In genomic region chr9:12699529-12699928, GRCh38 we compare ENCODE assay signal across 15 cellular contexts. TPM values are rescaled to one million over a fixed set of nuclear protein-coding genes. Genes with fewer than 3 reads are reported as not detected.
A peak's percentile ranks its signal among the peaks of the same experiment; 100 is the strongest.
DNase-seq lines count a peak whose midpoint lies in the region; ATAC-seq, FAIRE-seq and TF ChIP-seq lines count a peak whose summit lies in the region.
"Had no signal": no experiment of that assay in that cellular context is flagged by ENCODE, and none has a peak within 500 bp of the region (broad histone marks: within the 10 kb centered on the region; RNA-seq: fewer than 3 reads in every experiment).

No MANE protein-coding gene starts in this region.

- H3K4me2 ChIP-seq in smooth muscle cell, result peak overlapping the region; percentile 79

- H2AFZ ChIP-seq in smooth muscle cell (ENCODE audit: low read depth), result no peak overlapping the region
- H2AFZ ChIP-seq: parathyroid adenoma had no signal

- H3K4me1 ChIP-seq in cardiac muscle cell (ENCODE audit: low read depth), result peaks cover 14% of the 10 kb centered on the region
- no peaks in the 10 kb centered on the region for H3K4me1 ChIP-seq in right atrium auricular region
- H3K4me1 ChIP-seq in smooth muscle cell (ENCODE audit: low read depth), result no peaks in the 10 kb centered on the region
- H3K4me1 ChIP-seq: parathyroid adenoma had no signal

- no peaks in the 10 kb centered on the region for H3K79me2 ChIP-seq in smooth muscle cell (ENCODE audit: low read depth)
- H3K79me2 ChIP-seq: parathyroid adenoma had no signal

- no peak overlapping the region for H3K27ac ChIP-seq in cardiac muscle cell
- H3K27ac ChIP-seq in right atrium auricular region, result no peak overlapping the region
- H3K27ac ChIP-seq in smooth muscle cell (ENCODE audit: low read depth), result peak overlapping the region; percentile 77
- H3K27ac ChIP-seq: lower lobe of right lung, parathyroid adenoma had no signal

- peaks cover 9% of the 10 kb centered on the region for H3F3A ChIP-seq in smooth muscle cell (ENCODE audit: low read depth)

- DNase-seq in cardiac muscle cell (ENCODE audit: low read depth in 1 of 2, low spot score in 1 of 2), result peak; percentile 8 to 79
- no peak for DNase-seq in right atrium auricular region (ENCODE audit: low spot score)
- peak; percentile 57 for DNase-seq in fibroblast of the aortic adventitia (ENCODE audit: low read depth)
- DNase-seq in smooth muscle cell (lab: John Stamatoyannopoulos, UW; ENCODE audit: unreplicated experiment), result no peak
- no peak for DNase-seq in GM12891 (ENCODE audit: insufficient read length, low spot score)
- DNase-seq in retina, result no peak
- DNase-seq: DND-41; GOT3; lower lobe of right lung; NCI-H1048; stimulated activated CD4-positive, alpha-beta T cell treated with anti-CD3 and anti-CD28 coated beads, Interleukin-4, amount 100 ng/mL, for 1 hour had no signal

- no peak for FAIRE-seq in GM12891 (lab: Jason Lieb, UNC)

- no peak overlapping the region for H3K9ac ChIP-seq in smooth muscle cell (ENCODE audit: low read depth)
- H3K9ac ChIP-seq: parathyroid adenoma had no signal

- H3K9me3 ChIP-seq in cardiac muscle cell (ENCODE audit: low read depth) (no peaks in the 10 kb centered on the region), right atrium auricular region (no peaks in the 10 kb centered on the region), smooth muscle cell (replicated peaks; ENCODE audit: low read depth) (no peaks in the 10 kb centered on the region)
- H3K9me3 ChIP-seq: lower lobe of right lung had no signal

- H4K20me1 ChIP-seq in smooth muscle cell (ENCODE audit: low read depth), result no peaks in the 10 kb centered on the region

- TF ChIP-seq CTCF in cardiac muscle cell (IDR thresholded peaks at IDR 0.05; ENCODE audit: low read depth, low read length) (peak; percentile 56), right atrium auricular region (IDR thresholded peaks at IDR 0.05) (no peak), WI38 (IDR thresholded peaks at IDR 0.05; ENCODE audit: low read depth, low read length) (0 out of 2 replicates have a peak, but pooled peaks have one; percentile 16), fibroblast of the aortic adventitia (IDR thresholded peaks at IDR 0.05; ENCODE audit: insufficient read depth, low read length) (peak; percentile 58), smooth muscle cell (IDR thresholded peaks at IDR 0.05; ENCODE audit: borderline replicate concordance, insufficient read depth, poor library complexity, severe bottlenecking) (peak; percentile 27)

- no peak for ATAC-seq in GM21360 (IDR thresholded peaks at IDR 0.05; ENCODE audit: unreplicated experiment)
- ATAC-seq: lower lobe of right lung; stimulated activated memory B cell treated with anti-CD40 and anti-IgM and Interleukin-4, amounts not matched to agents 10 μg/mL and 1 μg/mL and 100 μg/mL, for 72 hours had no signal

- H3K27me3 ChIP-seq in cardiac muscle cell (no peaks in the 10 kb centered on the region), right atrium auricular region (no peaks in the 10 kb centered on the region), smooth muscle cell (ENCODE audit: low read depth) (no peaks in the 10 kb centered on the region)

- no peaks in the 10 kb centered on the region for H3K36me3 ChIP-seq in cardiac muscle cell
- no peaks in the 10 kb centered on the region for H3K36me3 ChIP-seq in right atrium auricular region
- no peaks in the 10 kb centered on the region for H3K36me3 ChIP-seq in smooth muscle cell (ENCODE audit: low read depth)
- H3K36me3 ChIP-seq: lower lobe of right lung had no signal

- no peak for TF ChIP-seq POLR2A in GM12891 (IDR thresholded peaks at IDR 0.05; ENCODE audit: low read depth, low read length)

- H3K4me3 ChIP-seq in cardiac muscle cell, result no peak overlapping the region
- H3K4me3 ChIP-seq in right atrium auricular region, result no peak overlapping the region
- no peak overlapping the region for H3K4me3 ChIP-seq in WI38 (ENCODE audit: low read depth, low read length)
- H3K4me3 ChIP-seq in fibroblast of the aortic adventitia (ENCODE audit: low read depth, low read length), result no peak overlapping the region
- H3K4me3 ChIP-seq in smooth muscle cell, result no peak overlapping the region
- H3K4me3 ChIP-seq: lower lobe of right lung had no signal

TF ChIP-seq in GM12891, 5 proteins besides CTCF, POLR2A, EP300 and RAD21:
- TF ChIP-seq TAF1 (IDR thresholded peaks at IDR 0.05; ENCODE audit: low read depth, low read length) (no peak), SPI1 (IDR thresholded peaks at IDR 0.05; ENCODE audit: low read depth, low read length) (no peak), PAX5 (IDR thresholded peaks at IDR 0.05; ENCODE audit: insufficient read depth, low read length, severe bottlenecking) (no peak), POU2F2 (IDR thresholded peaks at IDR 0.05; ENCODE audit: low read depth, low read length) (no peak), POLR2AphosphoS5 (IDR thresholded peaks at IDR 0.05; ENCODE audit: low read depth, low read length) (no peak)

RNA-seq across cellular contexts. Expression of gene TYRP1, which starts 6.3 kb away (rescaled TPM):
- 0.48 TPM in 1 of 2 replicates, not detected in the other for total RNA-seq in cardiac muscle cell
- 0.59 TPM in 1 of 2 replicates, not detected in the other for polyA plus RNA-seq in cardiac muscle cell
- 10 to 100 TPM; 25.1 to 35.6 TPM for total RNA-seq in right atrium auricular region
- 0.09 and 1.1 TPM in 2 replicates for total RNA-seq in fibroblast of the aortic adventitia (ENCODE audit: low replicate concordance)
- total RNA-seq in smooth muscle cell, result 0.76 and 1.6 TPM in 2 replicates
- polyA plus RNA-seq in smooth muscle cell, result 0.41 TPM in 1 of 2 replicates, not detected in the other
- polyA plus RNA-seq in GM12891 (2012; ENCODE audit: low read depth, missing spikeins), result not detected

Comparison
In these comparisons a context has a peak if more than half of its experiments do, and no peak if none do; other contexts are left out.
1. DNase-seq: peak in cardiac muscle cell (2 of 2) and fibroblast of the aortic adventitia (single experiment); none in right atrium auricular region (single experiment), smooth muscle cell (single experiment), GM12891 (single experiment) and retina (single experiment).
2. CTCF ChIP-seq: peak in cardiac muscle cell (single experiment), WI38 (single experiment), fibroblast of the aortic adventitia (single experiment) and smooth muscle cell (single experiment); none in right atrium auricular region (0 of 2).